In genomic region chr20:33883164-33883563, GRCh38 we compare ENCODE assay signal across 14 cellular contexts.
DNase-seq lines count a peak whose midpoint lies in the region; ATAC-seq and TF ChIP-seq lines count a peak whose summit lies in the region.
"Had no signal": no experiment of that assay in that cellular context is flagged by ENCODE, and none has a peak within 500 bp of the region (broad histone marks: within the 10 kb centered on the region; RNA-seq: fewer than 3 reads in every experiment).

No MANE protein-coding gene starts in this region.

- WGBS in heart right ventricle, 2 donors: 85 to 87% methylated on average over 6 of the region's 6 CpGs

- in situ Hi-C loops in brain microvascular endothelial cell (cut with HindIII; ENCODE audit: low pct_ligation_motif_present, low sequenced_read_pairs): no loop called here

- H3K36me3 Mint-ChIP-seq in IgD-negative memory B cell (peaks cover 5% of the 10 kb centered on the region), WTC11 (peaks cover 2% of the 10 kb centered on the region; the same call in 1 of the 2 replicates)
- H3K36me3 Mint-ChIP-seq in activated T-cell treated with anti-CD3 and anti-CD28 coated beads, Interleukin-2, amount 50 U/mL, for 24 hours (ENCODE audit: low read depth): no peaks in the 10 kb centered on the region

- TF ChIP-seq CTCF in GM12874 (IDR thresholded peaks at IDR 0.05; ENCODE audit: insufficient read depth, low read depth, low read length) (0 out of 2 replicates have a peak, but pooled peaks have one; percentile 2), brain microvascular endothelial cell (IDR thresholded peaks at IDR 0.05; ENCODE audit: low read depth, low read length, missing control alignments) (no peak), WTC11 (IDR thresholded peaks at IDR 0.05) (no peak), heart right ventricle (IDR thresholded peaks at IDR 0.05) (no peak)

- H3K27ac Mint-ChIP-seq in IgD-negative memory B cell: peak overlapping the region in 2 of 3 donors; percentile 40 to 90
- no peak overlapping the region for H3K27ac Mint-ChIP-seq in WTC11
- no peak overlapping the region for H3K27ac Mint-ChIP-seq in activated T-cell treated with anti-CD3 and anti-CD28 coated beads, Interleukin-2, amount 50 U/mL, for 24 hours
- H3K27ac Mint-ChIP-seq: activated T-helper 2 cell treated with anti-CD3 and anti-CD28 coated beads, Interferon-gamma antibody, Interleukin-2, Interleukin-4, amounts not matched to agents 10 μg/mL and 5 μg/mL and 100 μg/mL, durations not matched to agents 14 hours and 24 hours and 36 hours had no signal

- H3K4me3 Mint-ChIP-seq in IgD-negative memory B cell (peak overlapping the region in 2 of 4 donors; percentile 74 to 87), WTC11 (no peak overlapping the region)
- no peak overlapping the region for H3K4me3 Mint-ChIP-seq in activated T-cell treated with anti-CD3 and anti-CD28 coated beads, Interleukin-2, amount 50 U/mL, for 24 hours

- ATAC-seq in GM19328 (IDR thresholded peaks at IDR 0.05; ENCODE audit: unreplicated experiment) (peak; percentile 78), HG02852 (IDR thresholded peaks at IDR 0.05; ENCODE audit: unreplicated experiment) (peak; percentile 88), WTC11 (no peak), heart right ventricle (no peak)

- CTCF ChIA-PET in WTC11 (lab: Charles Lee): interaction anchor here (0.9 to 1.3 kb wide), 3 partner anchors 16 to 34 kb away, joined by 3 to 5 read pairs (median 3); no protein-coding TSS in a partner anchor

- intact Hi-C loops in heart right ventricle (cut with DNase I): no loop called here

- DNase-seq in brain microvascular endothelial cell (no peak), WTC11 (ENCODE audit: low spot score) (no peak), heart right ventricle (no peak)
- DNase-seq in activated T-cell treated with anti-CD3 and anti-CD28 coated beads, Interleukin-2, amount 50 U/mL, for 24 hours: no peak
- DNase-seq: esophagus squamous epithelium; H7; NCI-H2081 treated with DMSO at 0.1 percent for 48 hours; stimulated activated CD4-positive, alpha-beta T cell treated with anti-CD3 and anti-CD28 coated beads, Interleukin-4, amount 100 ng/mL, for 1 hour had no signal

- H3K4me1 Mint-ChIP-seq in IgD-negative memory B cell: peaks cover 13 to 35% (median 22%) of the 10 kb centered on the region in 3 donors
- no peaks in the 10 kb centered on the region for H3K4me1 Mint-ChIP-seq in WTC11
- peaks cover 2% of the 10 kb centered on the region for H3K4me1 Mint-ChIP-seq in activated T-cell treated with anti-CD3 and anti-CD28 coated beads, Interleukin-2, amount 50 U/mL, for 24 hours (ENCODE audit: low read depth)

- peaks cover 0 to 4% (median 0%) of the 10 kb centered on the region in 3 donors for H3K9me3 Mint-ChIP-seq in IgD-negative memory B cell
- H3K9me3 Mint-ChIP-seq in WTC11: peaks cover 19% of the 10 kb centered on the region
- peaks cover 14% of the 10 kb centered on the region for H3K9me3 Mint-ChIP-seq in activated T-cell treated with anti-CD3 and anti-CD28 coated beads, Interleukin-2, amount 50 U/mL, for 24 hours

- POLR2A ChIA-PET in WTC11 (lab: Charles Lee): no interaction called here

- peaks cover 1% of the 10 kb centered on the region for H3K27me3 Mint-ChIP-seq in IgD-negative memory B cell
- H3K27me3 Mint-ChIP-seq in WTC11 (ENCODE audit: low read depth): no peaks in the 10 kb centered on the region; the same call in 1 of the 2 replicates
- peaks cover 4% of the 10 kb centered on the region for H3K27me3 Mint-ChIP-seq in activated T-cell treated with anti-CD3 and anti-CD28 coated beads, Interleukin-2, amount 50 U/mL, for 24 hours

- H3K4me1 ChIP-seq in heart right ventricle: no peaks in the 10 kb centered on the region
- H3K4me1 ChIP-seq: esophagus squamous epithelium had no signal

- H3K36me3 ChIP-seq in brain microvascular endothelial cell (replicated peaks) (no peaks in the 10 kb centered on the region), heart right ventricle (no peaks in the 10 kb centered on the region)
- H3K36me3 ChIP-seq: cardiac muscle cell, esophagus squamous epithelium had no signal

- H3K27me3 ChIP-seq in brain microvascular endothelial cell (replicated peaks) (no peaks in the 10 kb centered on the region), heart right ventricle (peaks cover 0 to 3% (median 0%) of the 10 kb centered on the region in 7 donors)
- H3K27me3 ChIP-seq: cardiac muscle cell, esophagus squamous epithelium had no signal

- peaks cover 0 to 20% (median 10%) of the 10 kb centered on the region in 11 donors for H3K9me3 ChIP-seq in heart right ventricle

- H3K27ac ChIP-seq in brain microvascular endothelial cell (no peak overlapping the region), heart right ventricle (no peak overlapping the region)
- H3K27ac ChIP-seq: cardiac muscle cell had no signal

- H3K4me3 ChIP-seq in brain microvascular endothelial cell (ENCODE audit: low read depth, low read length) (no peak overlapping the region), heart right ventricle (no peak overlapping the region)
- H3K4me3 ChIP-seq: cardiac muscle cell, esophagus squamous epithelium had no signal

TF ChIP-seq in WTC11, 78 proteins besides CTCF, POLR2A, EP300 and RAD21:
- TF ChIP-seq IRF1 (CRISPR knock-in tag; IDR thresholded peaks at IDR 0.05) (no peak), NR3C1 (CRISPR knock-in tag; conservative IDR thresholded peaks at IDR 0.05; ENCODE audit: low read depth) (no peak), E2F1 (CRISPR knock-in tag; IDR thresholded peaks at IDR 0.05) (no peak), EMX1 (CRISPR knock-in tag; IDR thresholded peaks at IDR 0.05) (no peak), SMAD4 (CRISPR knock-in tag; IDR thresholded peaks at IDR 0.05) (no peak), FOXP4 (CRISPR knock-in tag; IDR thresholded peaks at IDR 0.05) (no peak), IRF2 (CRISPR knock-in tag; IDR thresholded peaks at IDR 0.05; ENCODE audit: borderline replicate concordance, low read depth) (no peak), ZNF416 (CRISPR knock-in tag; IDR thresholded peaks at IDR 0.05) (no peak), ZNF138 (CRISPR knock-in tag; conservative IDR thresholded peaks at IDR 0.05) (no peak), E2F5 (CRISPR knock-in tag; IDR thresholded peaks at IDR 0.05) (no peak), OVOL2 (CRISPR knock-in tag; IDR thresholded peaks at IDR 0.05; ENCODE audit: borderline replicate concordance) (no peak), CREB1 (CRISPR knock-in tag; IDR thresholded peaks at IDR 0.05) (no peak)
- TF ChIP-seq, protein P1, sequence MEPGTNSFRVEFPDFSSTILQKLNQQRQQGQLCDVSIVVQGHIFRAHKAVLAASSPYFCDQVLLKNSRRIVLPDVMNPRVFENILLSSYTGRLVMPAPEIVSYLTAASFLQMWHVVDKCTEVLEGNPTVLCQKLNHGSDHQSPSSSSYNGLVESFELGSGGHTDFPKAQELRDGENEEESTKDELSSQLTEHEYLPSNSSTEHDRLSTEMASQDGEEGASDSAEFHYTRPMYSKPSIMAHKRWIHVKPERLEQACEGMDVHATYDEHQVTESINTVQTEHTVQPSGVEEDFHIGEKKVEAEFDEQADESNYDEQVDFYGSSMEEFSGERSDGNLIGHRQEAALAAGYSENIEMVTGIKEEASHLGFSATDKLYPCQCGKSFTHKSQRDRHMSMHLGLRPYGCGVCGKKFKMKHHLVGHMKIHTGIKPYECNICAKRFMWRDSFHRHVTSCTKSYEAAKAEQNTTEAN (CRISPR knock-in tag; IDR thresholded peaks at IDR 0.05): no peak
TF ChIP-seq in WTC11: peak in this region for 0.

Comparison
In these comparisons a context has a peak if more than half of its experiments do, and no peak if none do; other contexts are left out.
1. ATAC-seq: peak in GM19328 (single experiment) and HG02852 (single experiment); none in WTC11 (single experiment) and heart right ventricle (0 of 8).
2. H3K27ac Mint-ChIP-seq: peak in IgD-negative memory B cell (2 of 3); none in WTC11 (single experiment) and activated T-cell treated with anti-CD3 and anti-CD28 coated beads, Interleukin-2, amount 50 U/mL, for 24 hours (single experiment).